ENCODE assay signal across 8 cellular contexts in the genomic region with DNA sequence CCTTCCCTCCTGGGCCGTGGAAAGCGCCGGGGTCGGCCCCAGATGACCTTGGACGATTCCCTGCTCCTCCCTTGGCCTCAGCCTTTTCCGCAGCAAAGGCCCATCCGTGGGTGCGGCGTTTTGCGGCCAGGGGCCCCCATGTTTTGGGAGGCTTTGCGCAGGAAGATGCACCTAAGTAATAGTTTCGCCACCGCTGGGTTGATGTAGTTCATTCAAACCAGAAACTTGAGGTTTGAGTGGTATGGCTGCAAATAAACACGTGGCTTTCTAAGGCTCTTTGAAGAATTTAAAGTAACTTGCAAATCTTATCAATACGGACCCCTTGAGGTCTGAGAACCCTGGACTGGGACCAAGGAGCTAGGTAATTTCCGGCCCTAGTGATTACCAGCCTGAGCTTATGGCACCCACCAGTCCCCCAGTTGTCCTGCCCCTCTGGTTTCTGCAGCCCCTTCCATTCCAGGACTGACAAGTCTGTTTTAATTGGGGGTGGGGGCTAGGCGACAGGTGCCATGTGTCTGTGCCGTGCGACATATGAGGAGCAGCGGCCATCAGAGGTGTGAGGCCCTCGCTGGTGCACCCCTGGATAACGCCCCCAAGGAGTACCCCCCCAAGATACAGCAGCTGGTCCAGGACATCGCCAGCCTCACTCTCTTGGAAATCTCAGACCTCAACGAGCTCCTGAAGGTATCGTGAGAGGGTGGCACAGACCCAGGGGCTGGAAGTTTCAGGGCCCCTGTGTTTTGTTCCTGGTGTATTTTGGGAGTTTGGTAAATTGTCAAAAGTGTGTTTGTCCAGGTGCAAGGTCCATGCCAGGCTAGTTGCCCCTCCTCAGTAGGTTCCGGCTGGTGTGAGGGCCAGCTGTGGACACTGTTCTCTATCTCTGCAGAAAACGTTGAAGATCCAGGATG. TPM values are rescaled to one million over a fixed set of nuclear protein-coding genes. Genes with fewer than 3 reads are reported as not detected.
DNase-seq lines count a peak whose midpoint lies in the region; ATAC-seq and TF ChIP-seq lines count a peak whose summit lies in the region.

No MANE protein-coding gene starts in this region.

- peaks cover 0 to 1% (median 0%) of the 10 kb centered on the region in 8 donors for H3K9me3 Mint-ChIP-seq in CD4-positive, alpha-beta memory T cell

- CTCF ChIA-PET in CD4-positive, alpha-beta memory T cell (lab: Charles Lee; ENCODE audit: partially characterized antibody), result interaction anchor here (1.4 to 2.3 kb wide), 2 partner anchors 29 to 226 kb away, joined by 4 to 9 read pairs; no protein-coding TSS in a partner anchor

- peaks cover 14% of the 10 kb centered on the region for H3K36me3 ChIP-seq in CD4-positive, alpha-beta memory T cell (ENCODE audit: insufficient read depth, low read length)
- H3K36me3 ChIP-seq in HUES48 (ENCODE audit: control insufficient read depth, insufficient read depth, low read length) (peaks cover 61% of the 10 kb centered on the region), mucosa of rectum (ENCODE audit: control insufficient read depth in 2 of 2, insufficient read depth in 2 of 2, low read length in 2 of 2) (peaks cover 40 to 42% of the 10 kb centered on the region in 2 donors)

- peaks cover 6 to 40% (median 26%) of the 10 kb centered on the region in 4 donors for H3K4me1 Mint-ChIP-seq in CD4-positive, alpha-beta memory T cell

- peaks cover 32% of the 10 kb centered on the region for H3K4me1 ChIP-seq in CD4-positive, alpha-beta memory T cell (ENCODE audit: insufficient read depth, low read length)
- H3K4me1 ChIP-seq in HUES48 (ENCODE audit: control insufficient read depth, insufficient read depth, low read length) (no peaks in the 10 kb centered on the region), mucosa of rectum (ENCODE audit: control insufficient read depth in 2 of 2, insufficient read depth in 2 of 2, low read length in 2 of 2) (peaks cover 25 to 30% of the 10 kb centered on the region in 2 donors)

- H3K4me3 ChIP-seq in CD4-positive, alpha-beta memory T cell (ENCODE audit: low read length in 2 of 2), result peak overlapping the region; percentile 61
- peak overlapping the region; percentile 93 for H3K4me3 ChIP-seq in HUES48 (ENCODE audit: low read depth, low read length)
- peak overlapping the region; percentile 71 to 85 for H3K4me3 ChIP-seq in cardiac fibroblast (replicated peaks in 1 of 2; ENCODE audit: low read depth in 2 of 2, low read length in 2 of 2)
- peak overlapping the region; percentile 71 to 96 for H3K4me3 ChIP-seq in mucosa of rectum (ENCODE audit: low read length in 2 of 2)

- no peak for ATAC-seq in HG03045 (IDR thresholded peaks at IDR 0.05; ENCODE audit: unreplicated experiment)
- ATAC-seq in HG03095 (IDR thresholded peaks at IDR 0.05; ENCODE audit: unreplicated experiment), result no peak

- peak overlapping the region; percentile 87 for H3K27ac ChIP-seq in CD4-positive, alpha-beta memory T cell (ENCODE audit: low read depth, low read length)
- H3K27ac ChIP-seq in HUES48 (ENCODE audit: low read depth, low read length) (peak overlapping the region; percentile 92), mucosa of rectum (ENCODE audit: low read depth in 2 of 2, low read length in 2 of 2) (peak overlapping the region; percentile 87 to 91)

- DNase-seq in CD4-positive, alpha-beta memory T cell, result peak in 3 of 5 donors; percentile 35 to 39 (median 38)
- DNase-seq in cardiac fibroblast (ENCODE audit: low read depth in 2 of 2) (no peak), posterior cingulate gyrus (no peak), GM20000 (ENCODE audit: low spot score) (no peak)

- H3K27ac Mint-ChIP-seq in CD4-positive, alpha-beta memory T cell, result peak overlapping the region; percentile 77 to 93 (median 88)

- H3K27me3 ChIP-seq in CD4-positive, alpha-beta memory T cell (ENCODE audit: insufficient read depth, low read length), result no peaks in the 10 kb centered on the region
- no peaks in the 10 kb centered on the region for H3K27me3 ChIP-seq in HUES48 (ENCODE audit: control insufficient read depth, insufficient read depth, low read length)
- H3K27me3 ChIP-seq in mucosa of rectum (ENCODE audit: control insufficient read depth in 2 of 2, insufficient read depth in 2 of 2, low read length in 2 of 2), result no peaks in the 10 kb centered on the region

- H3K4me3 Mint-ChIP-seq in CD4-positive, alpha-beta memory T cell, result peak overlapping the region; percentile 76 to 91 (median 81)

- no peaks in the 10 kb centered on the region for H3K9me3 ChIP-seq in CD4-positive, alpha-beta memory T cell (ENCODE audit: control insufficient read depth in 1 of 2, low read length in 2 of 2)
- H3K9me3 ChIP-seq in HUES48 (ENCODE audit: control insufficient read depth, insufficient read depth, low read length) (no peaks in the 10 kb centered on the region), mucosa of rectum (ENCODE audit: control insufficient read depth in 2 of 2, low read length in 2 of 2) (no peaks in the 10 kb centered on the region)

- H3K27me3 Mint-ChIP-seq in CD4-positive, alpha-beta memory T cell, result no peaks in the 10 kb centered on the region

- intact Hi-C loops in CD4-positive, alpha-beta memory T cell (cut with micrococcal nuclease), result loop anchor here (1.0 to 5.0 kb wide), 4 partner anchors 8 to 157 kb away; partner anchors contain the start of genes ARL16, CCDC137, OXLD1 and P4HB
- intact Hi-C loops in posterior cingulate gyrus (cut with DNase I), result loop anchor here (1.0 kb wide), 1 partner anchor 20 kb away; the partner anchor contains the start of gene HGS

- TF ChIP-seq CTCF in cardiac fibroblast (IDR thresholded peaks at IDR 0.05; ENCODE audit: low read depth, low read length) (no peak), GM20000 (IDR thresholded peaks at IDR 0.05; ENCODE audit: extremely low read depth, missing control alignments) (no peak)

- H3K9ac ChIP-seq in HUES48 (ENCODE audit: low read depth, low read length), result peak overlapping the region; percentile 91
- peak overlapping the region; percentile 71 to 93 for H3K9ac ChIP-seq in mucosa of rectum (ENCODE audit: low read depth in 1 of 2, low read length in 2 of 2)

- POLR2A ChIA-PET in CD4-positive, alpha-beta memory T cell (lab: Charles Lee; ENCODE audit: partially characterized antibody), result interaction anchor here (0.7 to 4.7 kb wide), 13 partner anchors 8 to 192 kb away, joined by 3 to 67 read pairs (median 4); partner anchors contain the start of genes ACTG1, ARL16, CCDC137 and FAAP100

- peaks cover 5 to 42% of the 10 kb centered on the region in 2 donors for H3K36me3 Mint-ChIP-seq in CD4-positive, alpha-beta memory T cell

RNA-seq across cellular contexts. Expression of gene MRPL12, which starts 0.8 kb away (rescaled TPM):
- 10 to 100 TPM; 21.9 to 25.6 TPM for total RNA-seq in CD4-positive, alpha-beta memory T cell
- polyA plus RNA-seq in CD4-positive, alpha-beta memory T cell, result 10 to 100 TPM; 42.5 to 47.5 TPM

RNA-seq across cellular contexts. Expression of gene SLC25A10, which starts 8.1 kb away (rescaled TPM):
- 1 to 10 TPM; 4.0 to 5.0 TPM for total RNA-seq in CD4-positive, alpha-beta memory T cell
- polyA plus RNA-seq in CD4-positive, alpha-beta memory T cell, result 1 to 10 TPM; 3.2 to 5.2 TPM

RNA-seq across cellular contexts. Expression of gene HGS, which starts 20.2 kb away (rescaled TPM):
- 100 to 1,000 TPM; 182 to 206 TPM for total RNA-seq in CD4-positive, alpha-beta memory T cell
- polyA plus RNA-seq in CD4-positive, alpha-beta memory T cell, result 10 to 100 TPM; 18.9 to 46.4 TPM

RNA-seq across cellular contexts. Expression of gene ARL16, which starts 20.4 kb away (rescaled TPM):
- total RNA-seq in CD4-positive, alpha-beta memory T cell, result 10 to 100 TPM; 25.9 to 27.7 TPM
- 10 to 100 TPM; 25.3 to 45.5 TPM for polyA plus RNA-seq in CD4-positive, alpha-beta memory T cell

RNA-seq across cellular contexts. Expression of gene CCDC137, which starts 37.5 kb away (rescaled TPM):
- 10 to 100 TPM; 28.0 to 29.3 TPM for total RNA-seq in CD4-positive, alpha-beta memory T cell
- 10 to 100 TPM in 1 of 2 donors, 1 to 10 TPM in 1; 5.3 to 17.0 TPM for polyA plus RNA-seq in CD4-positive, alpha-beta memory T cell

Comparison
In these comparisons a context has a peak if more than half of its experiments do, and no peak if none do; other contexts are left out.
1. DNase-seq: peak in CD4-positive, alpha-beta memory T cell (3 of 5); none in cardiac fibroblast (0 of 2), posterior cingulate gyrus (0 of 10) and GM20000 (single experiment).
2. Peak in every context shown above with its lines, with median percentiles within 50 percentile points of each other: H3K27ac ChIP-seq and H3K4me3 ChIP-seq.